Comparison of ENCODE assay signal across 1 cellular context in genomic region chr17:21119945-21120249, GRCh38.
TF ChIP-seq lines count a peak whose summit lies in the region.

No MANE protein-coding gene starts in this region.

TF ChIP-seq in GM23338, 12 proteins besides CTCF, POLR2A, EP300 and RAD21:
- TF ChIP-seq ETS1 (IDR thresholded peaks at IDR 0.05) (no peak), EZH2 (IDR thresholded peaks at IDR 0.05; ENCODE audit: low read depth, unreplicated experiment) (no peak), EZH2phosphoT487 (IDR thresholded peaks at IDR 0.05; ENCODE audit: unreplicated experiment) (no peak), ZNF331 (CRISPR knock-in tag; IDR thresholded peaks at IDR 0.05; ENCODE audit: low read depth) (no peak), ZNF462 (CRISPR knock-in tag; IDR thresholded peaks at IDR 0.05) (no peak), POLR2AphosphoS5 (IDR thresholded peaks at IDR 0.05; ENCODE audit: low read depth) (no peak), NANOG (IDR thresholded peaks at IDR 0.05; ENCODE audit: borderline replicate concordance) (no peak), ZNF114 (CRISPR knock-in tag; IDR thresholded peaks at IDR 0.05) (no peak), STAT1 (IDR thresholded peaks at IDR 0.05; ENCODE audit: unreplicated experiment) (no peak), JUNB (IDR thresholded peaks at IDR 0.05; ENCODE audit: unreplicated experiment) (no peak), CREB1 (CRISPR knock-in tag; IDR thresholded peaks at IDR 0.05; ENCODE audit: low read depth) (no peak)
- TF ChIP-seq, protein P1, sequence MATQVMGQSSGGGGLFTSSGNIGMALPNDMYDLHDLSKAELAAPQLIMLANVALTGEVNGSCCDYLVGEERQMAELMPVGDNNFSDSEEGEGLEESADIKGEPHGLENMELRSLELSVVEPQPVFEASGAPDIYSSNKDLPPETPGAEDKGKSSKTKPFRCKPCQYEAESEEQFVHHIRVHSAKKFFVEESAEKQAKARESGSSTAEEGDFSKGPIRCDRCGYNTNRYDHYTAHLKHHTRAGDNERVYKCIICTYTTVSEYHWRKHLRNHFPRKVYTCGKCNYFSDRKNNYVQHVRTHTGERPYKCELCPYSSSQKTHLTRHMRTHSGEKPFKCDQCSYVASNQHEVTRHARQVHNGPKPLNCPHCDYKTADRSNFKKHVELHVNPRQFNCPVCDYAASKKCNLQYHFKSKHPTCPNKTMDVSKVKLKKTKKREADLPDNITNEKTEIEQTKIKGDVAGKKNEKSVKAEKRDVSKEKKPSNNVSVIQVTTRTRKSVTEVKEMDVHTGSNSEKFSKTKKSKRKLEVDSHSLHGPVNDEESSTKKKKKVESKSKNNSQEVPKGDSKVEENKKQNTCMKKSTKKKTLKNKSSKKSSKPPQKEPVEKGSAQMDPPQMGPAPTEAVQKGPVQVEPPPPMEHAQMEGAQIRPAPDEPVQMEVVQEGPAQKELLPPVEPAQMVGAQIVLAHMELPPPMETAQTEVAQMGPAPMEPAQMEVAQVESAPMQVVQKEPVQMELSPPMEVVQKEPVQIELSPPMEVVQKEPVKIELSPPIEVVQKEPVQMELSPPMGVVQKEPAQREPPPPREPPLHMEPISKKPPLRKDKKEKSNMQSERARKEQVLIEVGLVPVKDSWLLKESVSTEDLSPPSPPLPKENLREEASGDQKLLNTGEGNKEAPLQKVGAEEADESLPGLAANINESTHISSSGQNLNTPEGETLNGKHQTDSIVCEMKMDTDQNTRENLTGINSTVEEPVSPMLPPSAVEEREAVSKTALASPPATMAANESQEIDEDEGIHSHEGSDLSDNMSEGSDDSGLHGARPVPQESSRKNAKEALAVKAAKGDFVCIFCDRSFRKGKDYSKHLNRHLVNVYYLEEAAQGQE (IDR thresholded peaks at IDR 0.05; ENCODE audit: unreplicated experiment) = no peak
